In the genomic region with DNA sequence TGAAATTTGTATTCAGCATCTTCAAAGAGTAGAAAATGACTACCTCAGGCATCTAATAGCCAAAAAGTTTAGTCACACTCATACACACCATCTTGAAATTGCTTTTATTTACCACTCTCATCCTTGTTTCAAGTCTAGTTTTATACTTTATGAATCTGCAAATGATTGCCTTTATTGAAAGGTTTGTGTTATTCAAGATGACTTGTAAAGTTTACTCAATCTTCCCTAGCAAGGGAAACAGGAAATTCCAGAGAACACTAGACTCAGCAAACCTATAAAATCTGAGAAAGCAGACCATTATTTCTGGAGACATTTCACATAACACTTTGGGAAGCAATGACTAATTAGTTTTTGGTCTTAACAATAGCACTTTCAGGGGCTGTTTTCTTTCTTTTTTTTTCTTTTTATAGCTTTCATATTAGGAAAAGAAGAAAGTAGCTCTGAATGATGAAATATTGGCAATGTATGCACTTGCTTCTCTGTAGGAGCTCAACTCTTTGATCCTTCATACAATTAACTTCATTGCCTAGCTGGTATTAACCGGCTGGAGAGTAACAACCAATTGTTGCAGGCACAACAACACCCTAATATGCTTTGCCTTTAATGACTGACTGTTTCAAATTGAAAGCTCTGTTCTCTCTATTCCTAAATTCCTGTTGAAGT, we compare ENCODE assay signal across 16 cellular contexts.
DNase-seq lines count a peak whose midpoint lies in the region; ATAC-seq and TF ChIP-seq lines count a peak whose summit lies in the region.
"Had no signal": no experiment of that assay in that cellular context is flagged by ENCODE, and none has a peak within 500 bp of the region (broad histone marks: within the 10 kb centered on the region; RNA-seq: fewer than 3 reads in every experiment).

No MANE protein-coding gene starts in this region.

- no peak for TF ChIP-seq EP300 in Ishikawa (IDR thresholded peaks at IDR 0.05; ENCODE audit: borderline replicate concordance)

- no peak for ATAC-seq in HG03135 (IDR thresholded peaks at IDR 0.05; ENCODE audit: unreplicated experiment)
- ATAC-seq: activated CD8-positive, alpha-beta T cell treated with anti-CD3 and anti-CD28 coated beads, Interleukin-2, amount 10 ng/mL, durations not matched to agents 7 days and 5 days; left colon had no signal

- H3K4me3 ChIP-seq in AG09309 (ENCODE audit: control insufficient read depth, low read depth, low read length) (no peak overlapping the region), cardiac fibroblast (replicated peaks in 1 of 2; ENCODE audit: low read depth in 2 of 2, low read length in 2 of 2) (no peak overlapping the region)
- H3K4me3 ChIP-seq: neural progenitor cell had no signal

- no peak for TF ChIP-seq RAD21 in Ishikawa (IDR thresholded peaks at IDR 0.05; ENCODE audit: low read depth)

- DNase-seq in AG09309 (ENCODE audit: low read depth) = peak; percentile 71
- peak; percentile 56 to 61 for DNase-seq in cardiac fibroblast (ENCODE audit: low read depth in 2 of 2)
- DNase-seq in left kidney (ENCODE audit: low read depth, low spot score) = peak; percentile 40
- no peak for DNase-seq in activated gamma-delta T cell treated with Interleukin-2 at 50 U/mL for 16 hours
- DNase-seq in substantia nigra (lab: John Stamatoyannopoulos, UW) = no peak
- DNase-seq in DMS114 treated with DMSO at 0.1 percent for 48 hours (lab: John Stamatoyannopoulos, UW; ENCODE audit: unreplicated experiment) = no peak
- DNase-seq: activated CD8-positive, alpha-beta T cell treated with anti-CD3 and anti-CD28 coated beads, Interleukin-2, amount 10 ng/mL, durations not matched to agents 7 days and 5 days; activated naive CD4-positive, alpha-beta T cell; AML-193; DMS79 treated with DMSO at 0.1 percent for 48 hours; left colon; NCI-H446; stimulated activated CD4-positive, alpha-beta T cell treated with anti-CD3 and anti-CD28 coated beads, Interleukin-15, amount 100 ng/mL, for 24 hours had no signal

- no peak overlapping the region for H3K27ac ChIP-seq in substantia nigra (ENCODE audit: low read depth, low read length, poor library complexity, severe bottlenecking)
- H3K27ac ChIP-seq: neural progenitor cell had no signal

- no peak for TF ChIP-seq CTCF in AG09309 (IDR thresholded peaks at IDR 0.05; ENCODE audit: control insufficient read depth, insufficient read depth, low read depth, low read length, missing control alignments)
- TF ChIP-seq CTCF in cardiac fibroblast (IDR thresholded peaks at IDR 0.05; ENCODE audit: low read depth, low read length) = no peak

TF ChIP-seq in Ishikawa, 13 proteins besides CTCF, POLR2A, EP300 and RAD21:
- TF ChIP-seq FOXM1 (IDR thresholded peaks at IDR 0.05; ENCODE audit: borderline replicate concordance, low read depth) = peak; percentile 14; the same call in 1 of the 2 replicates
- no peak for TF ChIP-seq TCF12 (IDR thresholded peaks at IDR 0.05; ENCODE audit: low read depth)

Comparison
In these comparisons a context has a peak if more than half of its experiments do, and no peak if none do; other contexts are left out.
1. DNase-seq: peak in AG09309 (single experiment), cardiac fibroblast (2 of 2) and left kidney (single experiment); none in activated gamma-delta T cell treated with Interleukin-2 at 50 U/mL for 16 hours (single experiment), substantia nigra (0 of 49) and DMS114 treated with DMSO at 0.1 percent for 48 hours (single experiment).